In genomic region chr2:127428057-127428814, GRCh38 we compare ENCODE assay signal across 1 cellular context.
TF ChIP-seq lines count a peak whose summit lies in the region.

No MANE protein-coding gene starts in this region.

TF ChIP-seq in HepG2, 621 proteins besides CTCF, POLR2A, EP300 and RAD21 (continued from another document):
- TF ChIP-seq, protein P1, sequence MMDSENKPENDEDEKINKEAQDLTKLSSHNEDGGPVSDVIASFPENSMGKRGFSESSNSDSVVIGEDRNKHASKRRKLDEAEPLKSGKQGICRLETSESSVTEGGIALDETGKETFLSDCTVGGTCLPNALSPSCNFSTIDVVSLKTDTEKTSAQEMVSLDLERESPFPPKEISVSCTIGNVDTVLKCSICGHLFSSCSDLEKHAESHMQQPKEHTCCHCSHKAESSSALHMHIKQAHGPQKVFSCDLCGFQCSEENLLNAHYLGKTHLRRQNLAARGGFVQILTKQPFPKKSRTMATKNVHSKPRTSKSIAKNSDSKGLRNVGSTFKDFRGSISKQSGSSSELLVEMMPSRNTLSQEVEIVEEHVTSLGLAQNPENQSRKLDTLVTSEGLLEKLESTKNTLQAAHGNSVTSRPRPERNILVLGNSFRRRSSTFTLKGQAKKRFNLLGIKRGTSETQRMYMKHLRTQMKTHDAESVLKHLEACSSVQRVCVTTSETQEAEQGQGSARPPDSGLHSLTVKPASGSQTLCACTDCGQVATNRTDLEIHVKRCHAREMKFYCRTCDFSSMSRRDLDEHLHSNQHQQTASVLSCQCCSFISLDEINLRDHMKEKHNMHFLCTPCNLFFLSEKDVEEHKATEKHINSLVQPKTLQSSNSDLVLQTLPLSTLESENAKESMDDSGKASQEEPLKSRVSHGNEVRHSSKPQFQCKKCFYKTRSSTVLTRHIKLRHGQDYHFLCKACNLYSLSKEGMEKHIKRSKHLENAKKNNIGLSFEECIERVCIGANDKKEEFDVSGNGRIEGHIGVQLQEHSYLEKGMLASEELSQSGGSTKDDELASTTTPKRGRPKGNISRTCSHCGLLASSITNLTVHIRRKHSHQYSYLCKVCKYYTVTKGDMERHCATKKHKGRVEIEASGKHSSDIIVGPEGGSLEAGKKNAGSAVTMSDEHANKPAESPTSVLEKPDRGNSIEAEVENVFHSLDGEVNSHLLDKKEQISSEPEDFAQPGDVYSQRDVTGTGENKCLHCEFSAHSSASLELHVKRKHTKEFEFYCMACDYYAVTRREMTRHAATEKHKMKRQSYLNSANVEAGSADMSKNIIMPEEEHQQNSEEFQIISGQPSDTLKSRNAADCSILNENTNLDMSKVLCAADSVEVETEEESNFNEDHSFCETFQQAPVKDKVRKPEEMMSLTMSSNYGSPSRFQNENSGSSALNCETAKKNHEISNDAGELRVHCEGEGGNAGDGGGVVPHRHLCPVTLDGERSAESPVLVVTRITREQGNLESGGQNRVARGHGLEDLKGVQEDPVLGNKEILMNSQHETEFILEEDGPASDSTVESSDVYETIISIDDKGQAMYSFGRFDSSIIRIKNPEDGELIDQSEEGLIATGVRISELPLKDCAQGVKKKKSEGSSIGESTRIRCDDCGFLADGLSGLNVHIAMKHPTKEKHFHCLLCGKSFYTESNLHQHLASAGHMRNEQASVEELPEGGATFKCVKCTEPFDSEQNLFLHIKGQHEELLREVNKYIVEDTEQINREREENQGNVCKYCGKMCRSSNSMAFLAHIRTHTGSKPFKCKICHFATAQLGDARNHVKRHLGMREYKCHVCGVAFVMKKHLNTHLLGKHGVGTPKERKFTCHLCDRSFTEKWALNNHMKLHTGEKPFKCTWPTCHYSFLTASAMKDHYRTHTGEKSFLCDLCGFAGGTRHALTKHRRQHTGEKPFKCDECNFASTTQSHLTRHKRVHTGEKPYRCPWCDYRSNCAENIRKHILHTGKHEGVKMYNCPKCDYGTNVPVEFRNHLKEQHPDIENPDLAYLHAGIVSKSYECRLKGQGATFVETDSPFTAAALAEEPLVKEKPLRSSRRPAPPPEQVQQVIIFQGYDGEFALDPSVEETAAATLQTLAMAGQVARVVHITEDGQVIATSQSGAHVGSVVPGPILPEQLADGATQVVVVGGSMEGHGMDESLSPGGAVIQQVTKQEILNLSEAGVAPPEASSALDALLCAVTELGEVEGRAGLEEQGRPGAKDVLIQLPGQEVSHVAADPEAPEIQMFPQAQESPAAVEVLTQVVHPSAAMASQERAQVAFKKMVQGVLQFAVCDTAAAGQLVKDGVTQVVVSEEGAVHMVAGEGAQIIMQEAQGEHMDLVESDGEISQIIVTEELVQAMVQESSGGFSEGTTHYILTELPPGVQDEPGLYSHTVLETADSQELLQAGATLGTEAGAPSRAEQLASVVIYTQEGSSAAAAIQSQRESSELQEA (CRISPR knock-in tag; IDR thresholded peaks at IDR 0.05; ENCODE audit: not compliant biosample characterization): no peak
- TF ChIP-seq, protein P2, sequence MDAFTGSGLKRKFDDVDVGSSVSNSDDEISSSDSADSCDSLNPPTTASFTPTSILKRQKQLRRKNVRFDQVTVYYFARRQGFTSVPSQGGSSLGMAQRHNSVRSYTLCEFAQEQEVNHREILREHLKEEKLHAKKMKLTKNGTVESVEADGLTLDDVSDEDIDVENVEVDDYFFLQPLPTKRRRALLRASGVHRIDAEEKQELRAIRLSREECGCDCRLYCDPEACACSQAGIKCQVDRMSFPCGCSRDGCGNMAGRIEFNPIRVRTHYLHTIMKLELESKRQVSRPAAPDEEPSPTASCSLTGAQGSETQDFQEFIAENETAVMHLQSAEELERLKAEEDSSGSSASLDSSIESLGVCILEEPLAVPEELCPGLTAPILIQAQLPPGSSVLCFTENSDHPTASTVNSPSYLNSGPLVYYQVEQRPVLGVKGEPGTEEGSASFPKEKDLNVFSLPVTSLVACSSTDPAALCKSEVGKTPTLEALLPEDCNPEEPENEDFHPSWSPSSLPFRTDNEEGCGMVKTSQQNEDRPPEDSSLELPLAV (CRISPR knock-in tag; conservative IDR thresholded peaks at IDR 0.05; ENCODE audit: low read depth): no peak
- TF ChIP-seq ARNT2 (CRISPR knock-in tag; IDR thresholded peaks at IDR 0.05; ENCODE audit: low read depth) (no peak), ZNF883 (CRISPR knock-in tag; IDR thresholded peaks at IDR 0.05; ENCODE audit: not compliant biosample characterization) (no peak), ZNF30 (CRISPR knock-in tag; IDR thresholded peaks at IDR 0.05) (no peak), HNRNPK (IDR thresholded peaks at IDR 0.05; ENCODE audit: low read depth, low read length, poor library complexity, severe bottlenecking) (no peak), ATF7 (IDR thresholded peaks at IDR 0.05) (no peak), ATF7 (CRISPR knock-in tag; IDR thresholded peaks at IDR 0.05) (no peak), HNRNPH1 (optimal IDR thresholded peaks at IDR 0.05; ENCODE audit: low read depth, low read length) (no peak), TBX2 (CRISPR knock-in tag; IDR thresholded peaks at IDR 0.05; ENCODE audit: borderline replicate concordance) (no peak; the same call in 1 of the 2 replicates), ZNF124 (CRISPR knock-in tag; IDR thresholded peaks at IDR 0.05) (no peak), ZNF776 (CRISPR knock-in tag; IDR thresholded peaks at IDR 0.05) (no peak), ZNF75D (CRISPR knock-in tag; IDR thresholded peaks at IDR 0.05; ENCODE audit: borderline replicate concordance) (no peak), SIN3B (IDR thresholded peaks at IDR 0.05; ENCODE audit: low read length) (no peak), LRRFIP1 (CRISPR knock-in tag; conservative IDR thresholded peaks at IDR 0.05) (no peak), ZXDC (CRISPR knock-in tag; IDR thresholded peaks at IDR 0.05) (no peak), DNMT1 (CRISPR knock-in tag; IDR thresholded peaks at IDR 0.05) (peak; percentile 59), KDM6A (CRISPR knock-in tag; IDR thresholded peaks at IDR 0.05; ENCODE audit: low read depth) (no peak)
- TF ChIP-seq, protein P3, sequence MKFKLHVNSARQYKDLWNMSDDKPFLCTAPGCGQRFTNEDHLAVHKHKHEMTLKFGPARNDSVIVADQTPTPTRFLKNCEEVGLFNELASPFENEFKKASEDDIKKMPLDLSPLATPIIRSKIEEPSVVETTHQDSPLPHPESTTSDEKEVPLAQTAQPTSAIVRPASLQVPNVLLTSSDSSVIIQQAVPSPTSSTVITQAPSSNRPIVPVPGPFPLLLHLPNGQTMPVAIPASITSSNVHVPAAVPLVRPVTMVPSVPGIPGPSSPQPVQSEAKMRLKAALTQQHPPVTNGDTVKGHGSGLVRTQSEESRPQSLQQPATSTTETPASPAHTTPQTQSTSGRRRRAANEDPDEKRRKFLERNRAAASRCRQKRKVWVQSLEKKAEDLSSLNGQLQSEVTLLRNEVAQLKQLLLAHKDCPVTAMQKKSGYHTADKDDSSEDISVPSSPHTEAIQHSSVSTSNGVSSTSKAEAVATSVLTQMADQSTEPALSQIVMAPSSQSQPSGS (CRISPR knock-in tag; IDR thresholded peaks at IDR 0.05): no peak
TF ChIP-seq in HepG2: peak in this region for 17.
